1 cellular context compared by ENCODE assay signal in the genomic region with DNA sequence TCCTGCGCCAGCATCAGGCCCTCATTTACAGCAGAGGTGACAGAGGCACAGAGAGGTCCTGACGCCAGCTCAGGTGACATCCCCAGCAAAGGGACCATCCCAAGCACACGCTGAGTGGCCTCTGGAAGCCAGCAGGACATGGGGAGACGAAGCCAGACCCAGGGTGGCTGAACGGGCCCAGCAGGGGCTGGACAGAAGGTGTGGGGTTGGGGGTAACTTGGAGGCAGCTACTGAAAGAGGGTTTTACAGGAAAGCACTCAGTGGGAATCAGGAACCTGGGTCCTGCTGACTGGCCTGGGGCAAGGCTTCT.
TF ChIP-seq lines count a peak whose summit lies in the region.

No MANE protein-coding gene starts in this region.

TF ChIP-seq in IMR-90, 13 proteins besides CTCF, POLR2A, EP300 and RAD21 (continued from another document):
- no peak for TF ChIP-seq SMC3 (IDR thresholded peaks at IDR 0.05; ENCODE audit: low read depth, low read length)
- TF ChIP-seq MAFK (IDR thresholded peaks at IDR 0.05; ENCODE audit: low read depth, low read length) = no peak
